28 cellular contexts compared by ENCODE assay signal in genomic region chr3:146712826-146713225, GRCh38.
"Had no signal": no experiment of that assay in that cellular context is flagged by ENCODE, and none has a peak within 500 bp of the region (broad histone marks: within the 10 kb centered on the region; RNA-seq: fewer than 3 reads in every experiment).

No MANE protein-coding gene starts in this region.

- H3K4me3 ChIP-seq: coronary artery, esophagus muscularis mucosa, heart right ventricle, left ventricle myocardium inferior, lower lobe of right lung, prostate gland, right atrium auricular region, smooth muscle cell, thyroid gland, vagina had no signal

- DNase-seq: dermis blood vessel endothelial cell; effector memory CD4-positive, alpha-beta T cell; foreskin melanocyte; glutamatergic neuron; heart right ventricle; hippocampal formation; islet precursor cell; kidney glomerular epithelial cell; left colon; left ventricle myocardium inferior; lower lobe of right lung; naive thymus-derived CD8-positive, alpha-beta T cell; nephron progenitor cell; nucleus accumbens; stimulated activated CD4-positive, alpha-beta T cell treated with anti-CD3 and anti-CD28 coated beads, Interleukin-12 subunit alpha, Interleukin-12 subunit beta, amount 100 ng/mL, for 4 hours; stimulated activated CD4-positive, alpha-beta T cell treated with anti-CD3 and anti-CD28 coated beads, Interleukin-1b, Interleukin-23, amount 100 ng/mL, for 48 hours; stimulated activated CD4-positive, alpha-beta T cell treated with anti-CD3 and anti-CD28 coated beads, Interleukin-4, amount 100 ng/mL, for 1 hour; stimulated activated CD8-positive, alpha-beta memory T cell treated with anti-CD3 and anti-CD28 coated beads, Interleukin-4, amount 100 ng/mL, for 48 hours; stimulated activated naive CD4-positive, alpha-beta T cell; stimulated activated naive CD8-positive, alpha-beta T cell treated with anti-CD3 and anti-CD28 coated beads, Interleukin-15, amount 100 ng/mL, for 72 hours; thyroid gland had no signal

- H3K27me3 ChIP-seq: esophagus muscularis mucosa, heart right ventricle, right atrium auricular region, thyroid gland, vagina had no signal

- H3K27ac ChIP-seq: coronary artery, esophagus muscularis mucosa, heart right ventricle, left ventricle myocardium inferior, lower lobe of right lung, prostate gland, right atrium auricular region, thyroid gland, vagina had no signal

- H3K9me3 ChIP-seq: esophagus muscularis mucosa, heart right ventricle, left ventricle myocardium inferior, lower lobe of right lung, prostate gland, right atrium auricular region, thyroid gland, vagina had no signal

- ATAC-seq: heart right ventricle; left colon; lower lobe of right lung; naive thymus-derived CD8-positive, alpha-beta T cell; sciatic nerve; stimulated activated naive CD8-positive, alpha-beta T cell treated with anti-CD3 and anti-CD28 coated beads, Interleukin-15, amount 100 ng/mL, for 72 hours had no signal

- H3K36me3 ChIP-seq: esophagus muscularis mucosa, heart right ventricle, left ventricle myocardium inferior, lower lobe of right lung, prostate gland, right atrium auricular region, thyroid gland, vagina had no signal
